Comparison of ENCODE assay signal across 8 cellular contexts in the genomic region with DNA sequence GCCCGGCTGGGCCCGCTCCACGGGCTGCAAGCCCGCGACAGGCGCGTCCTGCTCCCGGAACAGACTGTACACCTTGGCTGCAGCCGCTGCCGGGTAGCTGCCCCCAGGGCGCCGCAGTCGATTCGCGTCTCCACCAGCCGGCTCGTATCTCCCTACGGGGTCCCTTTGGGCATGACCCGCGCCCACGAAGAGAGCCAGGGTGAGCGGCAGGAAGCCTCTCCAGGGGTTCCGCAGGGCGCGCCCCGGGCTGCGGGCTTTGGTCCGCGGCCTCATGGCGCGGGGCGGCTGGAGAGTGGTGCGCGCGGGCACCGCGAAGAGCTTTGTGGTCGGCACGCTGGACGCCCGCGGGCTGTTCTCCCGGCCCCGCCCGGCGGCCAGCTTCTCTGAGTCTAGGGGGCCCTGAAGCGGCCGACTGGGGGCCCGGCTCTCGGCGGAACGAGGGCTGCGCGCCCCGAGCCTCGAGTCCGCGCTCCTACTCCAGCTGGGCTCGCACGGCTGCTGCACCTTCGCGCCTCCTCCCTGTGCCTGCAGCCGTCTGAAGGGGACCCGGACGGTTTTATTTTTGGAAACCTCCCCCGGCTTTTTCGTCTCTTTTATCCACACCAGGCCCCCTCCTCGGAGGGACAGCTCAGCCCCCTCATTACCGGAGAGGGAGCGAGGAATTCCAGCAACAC. TPM values are rescaled to one million over a fixed set of nuclear protein-coding genes. Genes with fewer than 3 reads are reported as not detected.
DNase-seq lines count a peak whose midpoint lies in the region; ATAC-seq, FAIRE-seq and TF ChIP-seq lines count a peak whose summit lies in the region.

A gene (minus strand): TSS at position 566 of the 674 bp plus-strand sequence. CDS start 293 bp downstream, at position 273.

- H3K9me3 Mint-ChIP-seq in CD8-positive, alpha-beta T cell: no peaks in the 10 kb centered on the region

- peak within 1 kb of the TSS; percentile 51 for H3K4me2 ChIP-seq in KMS-11

- H4K20me1 ChIP-seq in KMS-11 (ENCODE audit: insufficient read depth): no peaks in the 10 kb centered on the region

- peak within 1 kb of the TSS; percentile 79 for H3K4me3 Mint-ChIP-seq in CD8-positive, alpha-beta T cell

- TF ChIP-seq POLR2A in H54 (IDR thresholded peaks at IDR 0.05; ENCODE audit: low read depth, low read length): no peak

- H3K27ac ChIP-seq in CD8-positive, alpha-beta T cell (ENCODE audit: low read depth, low read length): no peak within 1 kb of the TSS
- no peak within 1 kb of the TSS for H3K27ac ChIP-seq in KMS-11
- no peak within 1 kb of the TSS for H3K27ac ChIP-seq in iPS-20b (ENCODE audit: low read length)
- H3K27ac ChIP-seq in skin epidermis: peak within 1 kb of the TSS; percentile 9 to 91 (median 73)

- H3K9ac ChIP-seq in KMS-11: no peak within 1 kb of the TSS
- no peak within 1 kb of the TSS; the same call in 1 of the 2 replicates for H3K9ac ChIP-seq in iPS-20b (ENCODE audit: low read depth, low read length)

- peak within 1 kb of the TSS; percentile 78 for H2AFZ ChIP-seq in KMS-11 (ENCODE audit: low read depth)

- no peaks in the 10 kb centered on the region for H3K36me3 ChIP-seq in CD8-positive, alpha-beta T cell (ENCODE audit: insufficient read depth, low read length)
- H3K36me3 ChIP-seq in KMS-11 (ENCODE audit: insufficient read depth): no peaks in the 10 kb centered on the region
- H3K36me3 ChIP-seq in iPS-20b (ENCODE audit: insufficient read depth, low read depth, low read length): no peaks in the 10 kb centered on the region

- DNase-seq in CD8-positive, alpha-beta T cell: peak in 4 of 7 experiments; percentile 21 to 62 (median 30)
- DNase-seq in astrocyte of the spinal cord (ENCODE audit: low read depth, low spot score): peak; percentile 63
- DNase-seq in iPS-NIHi7 (ENCODE audit: extremely low spot score): no peak
- DNase-seq in midbrain (lab: John Stamatoyannopoulos, UW): no peak
- DNase-seq in H54 (ENCODE audit: insufficient read length, low spot score): no peak

- no peaks in the 10 kb centered on the region for H3K27me3 ChIP-seq in CD8-positive, alpha-beta T cell (ENCODE audit: insufficient read depth, low read length)
- H3K27me3 ChIP-seq in KMS-11 (ENCODE audit: insufficient read depth, low read depth) (no peaks in the 10 kb centered on the region), iPS-20b (ENCODE audit: insufficient read depth, low read length) (peaks cover 37% of the 10 kb centered on the region)

- peaks cover 36% of the 10 kb centered on the region for H3K4me1 Mint-ChIP-seq in CD8-positive, alpha-beta T cell (ENCODE audit: low read depth)

- ATAC-seq in CD8-positive, alpha-beta T cell: peak; percentile 13

- no peak for FAIRE-seq in H54 (lab: Jason Lieb, UNC)

- POLR2A ChIA-PET in CD8-positive, alpha-beta T cell (lab: Charles Lee): interaction anchor here (1.4 to 2.4 kb wide), 2 partner anchors 72 to 151 kb away, joined by 5 to 15 read pairs; a partner anchor contains a TSS

- no peak within 1 kb of the TSS for H3K27ac Mint-ChIP-seq in CD8-positive, alpha-beta T cell

- intact Hi-C loops in CD8-positive, alpha-beta T cell (cut with DNase I, micrococcal nuclease): loop anchor here (1.0 to 10.0 kb wide), 6 partner anchors 60 to 1373 kb away; a partner anchor contains a TSS

- H3K9me3 ChIP-seq in CD8-positive, alpha-beta T cell (ENCODE audit: low read length): no peaks in the 10 kb centered on the region
- H3K9me3 ChIP-seq in iPS-20b (ENCODE audit: insufficient read depth, low read depth, low read length): no peaks in the 10 kb centered on the region

- H3K27me3 Mint-ChIP-seq in CD8-positive, alpha-beta T cell (ENCODE audit: low read depth): no peaks in the 10 kb centered on the region

- H3K4me1 ChIP-seq in CD8-positive, alpha-beta T cell (ENCODE audit: insufficient read depth, low read length): peaks cover 11% of the 10 kb centered on the region
- H3K4me1 ChIP-seq in KMS-11 (ENCODE audit: low read depth, poor library complexity, severe bottlenecking): no peaks in the 10 kb centered on the region
- peaks cover 5% of the 10 kb centered on the region; the same call in 1 of the 2 replicates for H3K4me1 ChIP-seq in iPS-20b (ENCODE audit: insufficient read depth, low read length)

- no peaks in the 10 kb centered on the region for H3K36me3 Mint-ChIP-seq in CD8-positive, alpha-beta T cell

- CTCF ChIA-PET in CD8-positive, alpha-beta T cell (lab: Charles Lee): interaction anchor here (0.5 to 2.5 kb wide), 33 partner anchors 9 to 294 kb away, joined by 3 to 21 read pairs (median 4); no protein-coding TSS in a partner anchor

- peak within 1 kb of the TSS; percentile 79 for H3K4me3 ChIP-seq in CD8-positive, alpha-beta T cell (ENCODE audit: low read depth, low read length)
- no peak within 1 kb of the TSS for H3K4me3 ChIP-seq in KMS-11 (IDR thresholded peaks at IDR 0.05; ENCODE audit: insufficient read depth, low read depth, low read length)
- peak within 1 kb of the TSS; percentile 74 for H3K4me3 ChIP-seq in astrocyte of the spinal cord (ENCODE audit: low read depth, low read length)
- peak within 1 kb of the TSS; percentile 61 for H3K4me3 ChIP-seq in iPS-20b (ENCODE audit: low read length)
- H3K4me3 ChIP-seq in skin epidermis: peak within 1 kb of the TSS; percentile 45 to 69 (median 61)

- in situ Hi-C loops in astrocyte of the spinal cord (cut with HindIII; ENCODE audit: low sequenced_read_pairs): no loop called here

- TF ChIP-seq CTCF in CD8-positive, alpha-beta T cell (IDR thresholded peaks at IDR 0.05): no peak
- TF ChIP-seq CTCF in KMS-11 (conservative IDR thresholded peaks at IDR 0.05; ENCODE audit: low read depth, low read length) (no peak), astrocyte of the spinal cord (IDR thresholded peaks at IDR 0.05; ENCODE audit: low read depth, low read length) (no peak)

- no peaks in the 10 kb centered on the region for H3K79me2 ChIP-seq in KMS-11 (ENCODE audit: insufficient read depth, low read depth)

RNA-seq across cellular contexts. Expression of the gene that starts here (rescaled TPM):
- under 1 TPM; 0.44 to 0.81 TPM for total RNA-seq in CD8-positive, alpha-beta T cell

Comparison
In these comparisons a context has a peak if more than half of its experiments do, and no peak if none do; other contexts are left out.
1. Peak in DNase-seq, ATAC-seq and H3K4me3 ChIP-seq in CD8-positive, alpha-beta T cell; RNA of the gene not detected or under 1 TPM.
2. H3K27ac ChIP-seq: peak in skin epidermis (21 of 21); none in CD8-positive, alpha-beta T cell (single experiment), KMS-11 (single experiment) and iPS-20b (single experiment).